24 cellular contexts compared by ENCODE assay signal in genomic region chr1:67078291-67078690, GRCh38. TPM values are rescaled to one million over a fixed set of nuclear protein-coding genes. Genes with fewer than 3 reads are reported as not detected.
"Had no signal": no experiment of that assay in that cellular context is flagged by ENCODE, and none has a peak within 500 bp of the region (broad histone marks: within the 10 kb centered on the region; RNA-seq: fewer than 3 reads in every experiment).

No MANE protein-coding gene starts in this region.

- H3K27me3 ChIP-seq: MG63 had no signal

- H3K4me3 ChIP-seq: MG63 had no signal

- H3K36me3 ChIP-seq: MG63 had no signal

- ATAC-seq: Panc1, PC-3, T-cell had no signal

- H3K9me2 ChIP-seq: SK-N-SH had no signal

- H3K27ac ChIP-seq: RWPE1 had no signal

- DNase-seq: Karpas-422, KG1, MG63, NCI-H1092 treated with DMSO at 0.1 percent for 48 hours, NCI-H1436, NCI-H187, NCI-H2029, NCI-H2081 treated with DMSO at 0.1 percent for 48 hours, NCI-H2171, NCI-H226, NCI-H446, NCI-H510A, NCI-H524 treated with DMSO at 0.1 percent for 48 hours, NCI-H69, NCI-H774, PC-3, SHP77, SK-N-SH, SW 1271, T-cell had no signal

- H3K4me2 ChIP-seq: SK-N-SH had no signal

- H3K9me3 ChIP-seq: MG63, SK-N-SH had no signal

RNA-seq across cellular contexts. Expression of gene C1orf141, which starts 56.5 kb away (rescaled TPM):
- total RNA-seq: HT-29, PC-3, SK-MEL-5, T-cell had no signal
- polyA plus RNA-seq: SK-N-SH had no signal
